ENCODE assay signal across 10 cellular contexts in the genomic region with DNA sequence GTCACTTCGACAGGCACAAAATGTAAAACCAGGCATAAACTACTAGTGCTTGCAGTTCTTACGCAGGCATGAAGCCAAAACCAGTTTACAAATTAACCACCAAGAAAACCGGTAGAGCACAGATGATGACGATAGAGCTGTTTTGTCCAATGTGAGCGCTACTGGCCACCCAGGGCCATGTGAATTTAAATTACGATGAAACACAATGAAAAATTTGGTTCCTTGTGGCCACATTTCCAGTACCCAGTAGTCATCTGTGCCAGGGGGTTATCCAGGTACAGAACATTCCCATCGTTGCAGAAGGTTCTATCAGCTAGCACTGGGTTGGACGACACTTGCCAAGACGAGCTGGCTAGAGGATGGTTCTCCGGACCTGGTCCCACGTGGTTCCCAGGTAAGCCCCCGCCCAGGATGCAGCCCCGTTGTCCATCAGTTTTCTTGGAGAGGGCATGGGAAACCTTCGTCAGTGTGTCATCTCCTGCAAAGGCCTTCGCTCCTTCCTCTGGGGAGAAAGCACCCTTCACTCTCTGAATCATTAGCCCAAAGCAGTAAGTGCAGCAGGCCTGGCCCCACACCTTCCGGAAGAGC. TPM values are rescaled to one million over a fixed set of nuclear protein-coding genes. Genes with fewer than 3 reads are reported as not detected.
A peak's percentile ranks its signal among the peaks of the same experiment; 100 is the strongest.
DNase-seq lines count a peak whose midpoint lies in the region; ATAC-seq and TF ChIP-seq lines count a peak whose summit lies in the region.
"Had no signal": no experiment of that assay in that cellular context is flagged by ENCODE, and none has a peak within 500 bp of the region (broad histone marks: within the 10 kb centered on the region; RNA-seq: fewer than 3 reads in every experiment).

No MANE protein-coding gene starts in this region.

- 0 out of 2 replicates have a peak, but pooled peaks cover 5% of the 10 kb centered on the region for H3K4me1 ChIP-seq in PC-9 (replicated peaks; ENCODE audit: insufficient read depth)
- H3K4me1 ChIP-seq in osteoblast (ENCODE audit: insufficient read depth, low read length): peaks cover 16% of the 10 kb centered on the region

- BruUV-seq in PC-9 (replicated peaks; lab: Mats Ljungman, UMichigan): TSS peak; percentile 72

- DNase-seq in T-helper 1 cell (no peak), PC-9 (no peak), left cardiac atrium (peak; percentile 12), osteoblast (ENCODE audit: insufficient read length, low spot score, missing footprints) (peak; percentile 22), GM13976 (ENCODE audit: low spot score) (no peak), SIG-M5 treated with dmso at 0.1 percent for 504 hours (lab: John Stamatoyannopoulos, UW; ENCODE audit: unreplicated experiment) (no peak)
- DNase-seq: upper lobe of left lung had no signal

- H3K4me2 ChIP-seq in PC-9 (no peak overlapping the region), osteoblast (ENCODE audit: insufficient read depth, low read length) (no peak overlapping the region)

- H3K27me3 ChIP-seq in PC-9 (ENCODE audit: insufficient read depth, low read depth) (no peaks in the 10 kb centered on the region), osteoblast (ENCODE audit: insufficient read depth, low read length) (no peaks in the 10 kb centered on the region)
- H3K27me3 ChIP-seq: upper lobe of left lung had no signal

- intact Hi-C loops in PC-9 (cut with micrococcal nuclease; ENCODE audit: unreplicated experiment) (no loop called here), left cardiac atrium (cut with DNase I) (no loop called here)

- no peaks in the 10 kb centered on the region for H3K27me3 Mint-ChIP-seq in T-helper 1 cell treated with Interleukin-12 subunit alpha and Interleukin-12 subunit beta and Interleukin-4 antibody, amounts not matched to agents 30 μg/mL and 1 μg/mL, for 36 hours (ENCODE audit: low read depth)

- peaks cover 22% of the 10 kb centered on the region for H4K20me1 ChIP-seq in PC-9 (ENCODE audit: insufficient read depth)
- peaks cover 34% of the 10 kb centered on the region for H4K20me1 ChIP-seq in osteoblast (ENCODE audit: insufficient read depth, low read length)

- CTCF ChIA-PET in PC-9 (lab: Charles Lee): no interaction called here

- no peak overlapping the region for H3K27ac ChIP-seq in PC-9
- no peak overlapping the region for H3K27ac ChIP-seq in osteoblast (ENCODE audit: low read depth, low read length)
- H3K27ac ChIP-seq: psoas muscle had no signal

- H3K9me2 ChIP-seq in PC-9 (ENCODE audit: insufficient read depth): no peaks in the 10 kb centered on the region

- peak overlapping the region; percentile 48 for H3K4me3 Mint-ChIP-seq in T-helper 1 cell treated with Interleukin-12 subunit alpha and Interleukin-12 subunit beta and Interleukin-4 antibody, amounts not matched to agents 30 μg/mL and 1 μg/mL, for 36 hours

- no peaks in the 10 kb centered on the region for H3K36me3 Mint-ChIP-seq in T-helper 1 cell treated with Interleukin-12 subunit alpha and Interleukin-12 subunit beta and Interleukin-4 antibody, amounts not matched to agents 30 μg/mL and 1 μg/mL, for 36 hours (ENCODE audit: low read depth)

- TF ChIP-seq CTCF in PC-9 (conservative IDR thresholded peaks at IDR 0.05) (no peak), osteoblast (IDR thresholded peaks at IDR 0.05; ENCODE audit: extremely low read depth, low read depth, low read length) (no peak), GM13976 (IDR thresholded peaks at IDR 0.05; ENCODE audit: borderline replicate concordance, control extremely low read depth, extremely low read depth, insufficient read depth, missing control alignments) (no peak)

- no peaks in the 10 kb centered on the region for H3K36me3 ChIP-seq in PC-9 (ENCODE audit: low read depth)
- no peaks in the 10 kb centered on the region for H3K36me3 ChIP-seq in osteoblast (ENCODE audit: insufficient read depth, low read length)
- H3K36me3 ChIP-seq: upper lobe of left lung had no signal

- POLR2A ChIA-PET in PC-9 (lab: Charles Lee; ENCODE audit: unreplicated experiment): no interaction called here

- H3K4me1 Mint-ChIP-seq in T-helper 1 cell treated with Interleukin-12 subunit alpha and Interleukin-12 subunit beta and Interleukin-4 antibody, amounts not matched to agents 30 μg/mL and 1 μg/mL, for 36 hours (ENCODE audit: low read depth): peaks cover 7% of the 10 kb centered on the region

- H3K79me2 ChIP-seq in PC-9 (ENCODE audit: low read depth) (peaks cover 32% of the 10 kb centered on the region), osteoblast (ENCODE audit: insufficient read depth, low read length) (peaks cover 36% of the 10 kb centered on the region)

- H3K4me3 ChIP-seq in PC-9 (no peak overlapping the region), osteoblast (ENCODE audit: insufficient read depth, low read length) (no peak overlapping the region)

- H3K27ac Mint-ChIP-seq in T-helper 1 cell treated with Interleukin-12 subunit alpha and Interleukin-12 subunit beta and Interleukin-4 antibody, amounts not matched to agents 30 μg/mL and 1 μg/mL, for 36 hours: peak overlapping the region; percentile 31

- H3K9me3 ChIP-seq in PC-9 (ENCODE audit: insufficient read depth, low read depth) (no peaks in the 10 kb centered on the region), osteoblast (ENCODE audit: low read depth, low read length) (no peaks in the 10 kb centered on the region)
- H3K9me3 ChIP-seq: psoas muscle, upper lobe of left lung had no signal

- no peaks in the 10 kb centered on the region for H3F3A ChIP-seq in PC-9 (ENCODE audit: insufficient read depth, low read depth)

- H3K9me3 Mint-ChIP-seq in T-helper 1 cell treated with Interleukin-12 subunit alpha and Interleukin-12 subunit beta and Interleukin-4 antibody, amounts not matched to agents 30 μg/mL and 1 μg/mL, for 36 hours: no peaks in the 10 kb centered on the region

- in situ Hi-C loops in GM13976 (cut with MboI; ENCODE audit: low sequenced_read_pairs, unreplicated experiment): no loop called here

- ATAC-seq in left cardiac atrium (no peak), HG02885 (IDR thresholded peaks at IDR 0.05; ENCODE audit: poor library complexity, unreplicated experiment) (no peak)

- H2AFZ ChIP-seq in PC-9 (no peak overlapping the region), osteoblast (ENCODE audit: low read length) (no peak overlapping the region)

RNA-seq across cellular contexts. Expression of gene CD81, which starts 1.1 kb away (rescaled TPM):
- 180 and 231 TPM in 2 replicates for total RNA-seq in PC-9 (2021)
- total RNA-seq in left cardiac atrium: 100 to 1,000 TPM; 699 to 773 TPM
- 184 and 195 TPM in 2 replicates for total RNA-seq in osteoblast

RNA-seq across cellular contexts. Expression of gene TSSC4, which starts 24.5 kb away (rescaled TPM):
- total RNA-seq in PC-9 (2021) (35.6 and 49.3 TPM in 2 replicates), left cardiac atrium (10 to 100 TPM; 34.9 to 45.7 TPM), osteoblast (42.4 and 46.7 TPM in 2 replicates)

Comparison
In these comparisons a context has a peak if more than half of its experiments do, and no peak if none do; other contexts are left out.
1. DNase-seq: peak in left cardiac atrium (single experiment) and osteoblast (single experiment); none in T-helper 1 cell (0 of 5), PC-9 (0 of 2), GM13976 (single experiment) and SIG-M5 treated with dmso at 0.1 percent for 504 hours (single experiment).